9 cellular contexts compared by ENCODE assay signal in genomic region chr10:27496137-27496536, GRCh38.
"Had no signal": no experiment of that assay in that cellular context is flagged by ENCODE, and none has a peak within 500 bp of the region (broad histone marks: within the 10 kb centered on the region; RNA-seq: fewer than 3 reads in every experiment).

No MANE protein-coding gene starts in this region.

- H2AFZ ChIP-seq: GM23248 had no signal

- H3K9ac ChIP-seq: GM23248 had no signal

- H3K4me3 ChIP-seq: GM23248, K562 had no signal

- DNase-seq: GM23248, GOT3, H9, HCEC 1CT, HFFc6, IMR-90 had no signal

- ATAC-seq: K562 had no signal

- H3K27ac ChIP-seq: GM23248 had no signal

- FAIRE-seq: H54, HTR-8/SVneo, K562 had no signal
